13 cellular contexts compared by ENCODE assay signal in genomic region chr12:65565601-65566560, GRCh38.
DNase-seq lines count a peak whose midpoint lies in the region; TF ChIP-seq lines count a peak whose summit lies in the region.
"Had no signal": no experiment of that assay in that cellular context is flagged by ENCODE, and none has a peak within 500 bp of the region (broad histone marks: within the 10 kb centered on the region; RNA-seq: fewer than 3 reads in every experiment).

No MANE protein-coding gene starts in this region.

- H3K4me3 Mint-ChIP-seq in immature natural killer cell, result no peak overlapping the region
- H3K4me3 Mint-ChIP-seq: activated naive CD4-positive, alpha-beta T cell treated with anti-CD3 and anti-CD28 coated beads for 36 hours had no signal

- 47 to 53% methylated on average over 11 of the region's 11 CpGs for WGBS in testis, 2 donors

- DNase-seq in GM04503 (ENCODE audit: low read depth) (peak; percentile 97), SJCRH30 (peak; percentile 73 to 74), fibroblast of lung (ENCODE audit: low read depth in 2 of 2) (peak; percentile 96 to 99), osteoblast (ENCODE audit: insufficient read length, low spot score, missing footprints) (peak; percentile 61), immature natural killer cell (no peak), NCI-H1417 (lab: John Stamatoyannopoulos, UW) (no peak), testis (no peak), vagina (ENCODE audit: extremely low spot score in 2 of 2) (no peak)
- DNase-seq: activated naive CD4-positive, alpha-beta T cell treated with anti-CD3 and anti-CD28 coated beads for 36 hours; glutamatergic neuron; NCI-H526; posterior cingulate gyrus; stimulated activated CD8-positive, alpha-beta memory T cell treated with anti-CD3 and anti-CD28 coated beads, Interleukin-4, amount 100 ng/mL, for 48 hours had no signal

- H3K27ac ChIP-seq in SJCRH30 (peak overlapping the region; percentile 42), fibroblast of lung (ENCODE audit: insufficient read depth, low read length) (peak overlapping the region; percentile 78), osteoblast (ENCODE audit: low read depth, low read length) (peak overlapping the region; percentile 97), testis (no peak overlapping the region), vagina (no peak overlapping the region)

- TF ChIP-seq CTCF in fibroblast of lung (conservative IDR thresholded peaks at IDR 0.05 in 1 of 2, IDR thresholded peaks at IDR 0.05 in 1 of 2; ENCODE audit: low read depth in 1 of 2, low read length in 2 of 2) (peak in 1 of 2 donors; percentile 12), osteoblast (IDR thresholded peaks at IDR 0.05; ENCODE audit: extremely low read depth, low read depth, low read length) (peak; percentile 13), testis (IDR thresholded peaks at IDR 0.05) (no peak), vagina (IDR thresholded peaks at IDR 0.05) (no peak)

- H3K27me3 ChIP-seq in SJCRH30 (no peaks in the 10 kb centered on the region), fibroblast of lung (ENCODE audit: control insufficient read depth, insufficient read depth, low read length) (no peaks in the 10 kb centered on the region), osteoblast (ENCODE audit: insufficient read depth, low read length) (no peaks in the 10 kb centered on the region), testis (no peaks in the 10 kb centered on the region), vagina (no peaks in the 10 kb centered on the region)

- H3K36me3 Mint-ChIP-seq in immature natural killer cell, result no peaks in the 10 kb centered on the region

- H4K20me1 ChIP-seq in fibroblast of lung (ENCODE audit: control insufficient read depth, extremely low read depth, insufficient read depth, low read length) (no peaks in the 10 kb centered on the region), osteoblast (ENCODE audit: insufficient read depth, low read length) (no peaks in the 10 kb centered on the region)

- no peaks in the 10 kb centered on the region for H3K4me1 Mint-ChIP-seq in immature natural killer cell

- H2AFZ ChIP-seq in fibroblast of lung (ENCODE audit: low read length) (no peak overlapping the region), osteoblast (ENCODE audit: low read length) (no peak overlapping the region)

- H3K4me3 ChIP-seq in SJCRH30, result peak overlapping the region; percentile 8
- H3K4me3 ChIP-seq in fibroblast of lung (replicated peaks in 1 of 4; ENCODE audit: control extremely low read depth in 1 of 4, insufficient read depth in 1 of 4, low read depth in 3 of 4, low read length in 4 of 4), result peak overlapping the region in 2 of 4 experiments; percentile 19 to 37
- peak overlapping the region; percentile 37 for H3K4me3 ChIP-seq in osteoblast (ENCODE audit: insufficient read depth, low read length)
- H3K4me3 ChIP-seq in testis, result no peak overlapping the region
- no peak overlapping the region for H3K4me3 ChIP-seq in vagina

- H3K9me3 ChIP-seq in SJCRH30 (replicated peaks) (peaks cover 9% of the 10 kb centered on the region; the same call in 1 of the 2 replicates), fibroblast of lung (ENCODE audit: control insufficient read depth, insufficient read depth, low read depth, low read length) (no peaks in the 10 kb centered on the region), osteoblast (ENCODE audit: low read depth, low read length) (no peaks in the 10 kb centered on the region), testis (no peaks in the 10 kb centered on the region), vagina (no peaks in the 10 kb centered on the region)

- peaks cover 0 to 5% (median 2%) of the 10 kb centered on the region in 3 donors for H3K27me3 Mint-ChIP-seq in immature natural killer cell (ENCODE audit: low read depth in 3 of 3)

- TF ChIP-seq POLR2A in testis (IDR thresholded peaks at IDR 0.05), result no peak
- no peak for TF ChIP-seq POLR2A in vagina (IDR thresholded peaks at IDR 0.05)

- H3K4me2 ChIP-seq in fibroblast of lung (ENCODE audit: extremely low read depth, insufficient read depth, low read length), result peak overlapping the region; percentile 49
- H3K4me2 ChIP-seq in osteoblast (ENCODE audit: insufficient read depth, low read length), result peak overlapping the region; percentile 75

- intact Hi-C loops in testis (cut with DNase I; ENCODE audit: low total_unique reads) (no loop called here), vagina (cut with DNase I) (no loop called here)

- H3K36me3 ChIP-seq in SJCRH30 (no peaks in the 10 kb centered on the region), fibroblast of lung (ENCODE audit: control insufficient read depth, insufficient read depth, low read length) (no peaks in the 10 kb centered on the region), osteoblast (ENCODE audit: insufficient read depth, low read length) (no peaks in the 10 kb centered on the region), testis (ENCODE audit: low read depth, missing control alignments) (no peaks in the 10 kb centered on the region), vagina (no peaks in the 10 kb centered on the region)

- no peaks in the 10 kb centered on the region for H3K9me3 Mint-ChIP-seq in immature natural killer cell
- H3K9me3 Mint-ChIP-seq: activated naive CD4-positive, alpha-beta T cell treated with anti-CD3 and anti-CD28 coated beads for 36 hours had no signal

- peaks cover 55% of the 10 kb centered on the region for H3K4me1 ChIP-seq in SJCRH30
- peaks cover 12% of the 10 kb centered on the region for H3K4me1 ChIP-seq in fibroblast of lung (ENCODE audit: control insufficient read depth, extremely low read depth, insufficient read depth, low read length)
- H3K4me1 ChIP-seq in osteoblast (ENCODE audit: insufficient read depth, low read length), result peaks cover 79% of the 10 kb centered on the region
- no peaks in the 10 kb centered on the region for H3K4me1 ChIP-seq in testis
- no peaks in the 10 kb centered on the region for H3K4me1 ChIP-seq in vagina

- H3K27ac Mint-ChIP-seq in immature natural killer cell, result no peak overlapping the region
- H3K27ac Mint-ChIP-seq: activated naive CD4-positive, alpha-beta T cell treated with anti-CD3 and anti-CD28 coated beads for 36 hours had no signal

- H3K79me2 ChIP-seq in fibroblast of lung (ENCODE audit: control insufficient read depth, insufficient read depth, low read length) (no peaks in the 10 kb centered on the region), osteoblast (ENCODE audit: insufficient read depth, low read length) (no peaks in the 10 kb centered on the region)

- H3K9ac ChIP-seq in fibroblast of lung (ENCODE audit: insufficient read depth, low read length), result no peak overlapping the region

Comparison
In these comparisons a context has a peak if more than half of its experiments do, and no peak if none do; other contexts are left out.
1. DNase-seq: peak in GM04503 (single experiment), SJCRH30 (2 of 2), fibroblast of lung (2 of 2) and osteoblast (single experiment); none in immature natural killer cell (0 of 3), NCI-H1417 (0 of 3), testis (single experiment) and vagina (0 of 2).
2. H3K27ac ChIP-seq: peak in SJCRH30 (single experiment), fibroblast of lung (single experiment) and osteoblast (single experiment); none in testis (0 of 2) and vagina (single experiment).
3. H3K4me3 ChIP-seq: peak in SJCRH30 (single experiment) and osteoblast (single experiment); none in testis (0 of 2) and vagina (0 of 2).